18 cellular contexts compared by ENCODE assay signal in the genomic region with DNA sequence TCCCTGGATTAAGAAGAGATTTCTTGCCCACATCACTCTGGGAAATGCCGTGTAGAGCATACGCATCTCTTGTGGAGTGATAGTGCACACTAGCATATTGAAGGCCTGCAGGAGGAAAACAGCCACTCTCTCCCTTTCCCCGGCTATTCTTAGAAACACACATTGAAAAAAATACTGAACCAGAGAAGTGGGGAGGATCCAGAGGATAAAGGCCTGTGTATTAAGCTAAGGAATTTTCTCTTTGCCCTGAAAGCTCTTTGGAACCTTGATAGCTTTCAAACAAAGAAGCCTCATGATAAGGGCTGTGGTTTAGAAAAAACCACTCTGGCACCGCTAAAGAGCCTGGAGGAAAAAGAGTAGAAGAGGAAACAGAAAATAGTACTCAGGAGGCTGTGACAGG.
DNase-seq lines count a peak whose midpoint lies in the region; ATAC-seq and TF ChIP-seq lines count a peak whose summit lies in the region.
"Had no signal": no experiment of that assay in that cellular context is flagged by ENCODE, and none has a peak within 500 bp of the region (broad histone marks: within the 10 kb centered on the region; RNA-seq: fewer than 3 reads in every experiment).

No MANE protein-coding gene starts in this region.

- DNase-seq in COLO829 (ENCODE audit: low spot score) (peak; percentile 85), GM23338 (ENCODE audit: low spot score) (no peak), astrocyte of the hippocampus (ENCODE audit: low read depth, low spot score) (peak; percentile 18), myocyte (ENCODE audit: low read depth) (peak; percentile 30), cerebellar nuclear complex (lab: John Stamatoyannopoulos, UW) (no peak), PC-3 (no peak)
- DNase-seq: ACHN, AML-193, Kasumi-1, NCI-H187, NCI-H748 treated with DMSO at 0.1 percent for 48 hours, PC-9, SHP77 had no signal

- H3K27me3 Mint-ChIP-seq in GM23338 (ENCODE audit: insufficient read depth, low read depth, poor library complexity), result no peaks in the 10 kb centered on the region
- H3K27me3 Mint-ChIP-seq: IgD-negative memory B cell had no signal

- TF ChIP-seq CTCF in GM23338 (conservative IDR thresholded peaks at IDR 0.05; ENCODE audit: low read depth in 2 of 2) (no peak), PC-3 (conservative IDR thresholded peaks at IDR 0.05; ENCODE audit: low read depth, low read length) (no peak)

- no peaks in the 10 kb centered on the region for H3F3A ChIP-seq in GM23338 (replicated peaks; ENCODE audit: low read depth)
- H3F3A ChIP-seq in PC-3 (ENCODE audit: low read length, unreplicated experiment), result no peaks in the 10 kb centered on the region

- H3K36me3 ChIP-seq in GM23338 (ENCODE audit: insufficient read depth) (no peaks in the 10 kb centered on the region), PC-3 (ENCODE audit: low read depth, low read length) (no peaks in the 10 kb centered on the region)

- no peaks in the 10 kb centered on the region for H3K4me1 Mint-ChIP-seq in GM23338
- H3K4me1 Mint-ChIP-seq: IgD-negative memory B cell had no signal

- no peak overlapping the region for H3K9ac ChIP-seq in PC-3 (ENCODE audit: low read length)

- no peak for ATAC-seq in GM23338
- ATAC-seq in esophagus mucosa, result no peak
- no peak for ATAC-seq in PC-3
- ATAC-seq: HCT116, SK-N-SH treated with all-trans-retinoic acid at 6 μM for 48 hours had no signal

- H3K36me3 Mint-ChIP-seq in GM23338 (ENCODE audit: low read depth), result no peaks in the 10 kb centered on the region
- H3K36me3 Mint-ChIP-seq: IgD-negative memory B cell had no signal

- no peaks in the 10 kb centered on the region for H3K9me3 Mint-ChIP-seq in GM23338
- H3K9me3 Mint-ChIP-seq: IgD-negative memory B cell had no signal

- H3K4me3 Mint-ChIP-seq in GM23338, result no peak overlapping the region
- H3K4me3 Mint-ChIP-seq: IgD-negative memory B cell had no signal

- no TSS peak for BruUV-seq in PC-3 (replicated peaks; lab: Mats Ljungman, UMichigan)

- no peaks in the 10 kb centered on the region for H4K20me1 ChIP-seq in GM23338 (replicated peaks; ENCODE audit: insufficient read depth)
- H4K20me1 ChIP-seq in PC-3 (ENCODE audit: low read length), result no peaks in the 10 kb centered on the region

- H3K27me3 ChIP-seq in GM23338 (ENCODE audit: insufficient read depth) (no peaks in the 10 kb centered on the region), PC-3 (ENCODE audit: low read length) (no peaks in the 10 kb centered on the region)

- no peak overlapping the region for H3K27ac ChIP-seq in GM23338 (ENCODE audit: low read depth)
- no peak overlapping the region for H3K27ac ChIP-seq in PC-3 (ENCODE audit: low read length)
- H3K27ac ChIP-seq: HL-60, PC-9 had no signal

- H3K9me3 ChIP-seq in PC-3 (ENCODE audit: low read length), result no peaks in the 10 kb centered on the region

- H2AFZ ChIP-seq in GM23338 (peak overlapping the region; percentile 14), PC-3 (ENCODE audit: low read length) (no peak overlapping the region)
- H2AFZ ChIP-seq: PC-9 had no signal

- no peak overlapping the region for H3K27ac Mint-ChIP-seq in GM23338
- H3K27ac Mint-ChIP-seq: IgD-negative memory B cell had no signal

- CTCF ChIA-PET in PC-3 (lab: Charles Lee), result no interaction called here

- H3K4me1 ChIP-seq in GM23338 (ENCODE audit: insufficient read depth) (no peaks in the 10 kb centered on the region), PC-3 (ENCODE audit: insufficient read depth, low read length) (no peaks in the 10 kb centered on the region)

- H3K4me3 ChIP-seq in GM23338, result no peak overlapping the region
- H3K4me3 ChIP-seq in PC-3 (ENCODE audit: low read length), result no peak overlapping the region
- H3K4me3 ChIP-seq: PC-9 had no signal

- POLR2A ChIA-PET in PC-3 (lab: Charles Lee; ENCODE audit: unreplicated experiment), result no interaction called here

- intact Hi-C loops in PC-3 (cut with micrococcal nuclease), result no loop called here

- H3K9me2 ChIP-seq in GM23338 (ENCODE audit: insufficient read depth) (peaks cover 11% of the 10 kb centered on the region), PC-3 (replicated peaks; ENCODE audit: low read length) (no peaks in the 10 kb centered on the region)

- no peak overlapping the region for H3K4me2 ChIP-seq in GM23338
- H3K4me2 ChIP-seq in PC-3 (ENCODE audit: low read length), result no peak overlapping the region
- H3K4me2 ChIP-seq: PC-9 had no signal

- H3K79me2 ChIP-seq in GM23338 (replicated peaks; ENCODE audit: insufficient read depth) (no peaks in the 10 kb centered on the region), PC-3 (ENCODE audit: low read length) (no peaks in the 10 kb centered on the region)

TF ChIP-seq in GM23338, 12 proteins besides CTCF, POLR2A, EP300 and RAD21:
- no peak for TF ChIP-seq ZNF114 (CRISPR knock-in tag; IDR thresholded peaks at IDR 0.05)
- TF ChIP-seq EZH2 (IDR thresholded peaks at IDR 0.05; ENCODE audit: low read depth, unreplicated experiment), result no peak
- no peak for TF ChIP-seq ZNF331 (CRISPR knock-in tag; IDR thresholded peaks at IDR 0.05; ENCODE audit: low read depth)
- no peak for TF ChIP-seq STAT1 (IDR thresholded peaks at IDR 0.05; ENCODE audit: unreplicated experiment)
- no peak for TF ChIP-seq POLR2AphosphoS5 (IDR thresholded peaks at IDR 0.05; ENCODE audit: low read depth)
TF ChIP-seq in GM23338: peak in this region for 0.

Comparison
In these comparisons a context has a peak if more than half of its experiments do, and no peak if none do; other contexts are left out.
1. DNase-seq: peak in COLO829 (single experiment), astrocyte of the hippocampus (single experiment) and myocyte (single experiment); none in GM23338 (single experiment), cerebellar nuclear complex (0 of 2) and PC-3 (single experiment).